8 cellular contexts compared by ENCODE assay signal in genomic region chr12:29148958-29149690, GRCh38. TPM values are rescaled to one million over a fixed set of nuclear protein-coding genes. Genes with fewer than 3 reads are reported as not detected.
A peak's percentile ranks its signal among the peaks of the same experiment; 100 is the strongest.
DNase-seq lines count a peak whose midpoint lies in the region; ATAC-seq, FAIRE-seq and TF ChIP-seq lines count a peak whose summit lies in the region.

Gene FAR2, plus strand, starts transcription at chr12:29149278. Its CDS starts 121,172 bp downstream, at chr12:29270450.

- peaks cover 0 to 2% (median 0%) of the 10 kb centered on the region in 4 experiments; a peak in 2 of 7 replicates for H3K27me3 ChIP-seq in H1 (replicated peaks in 1 of 4; ENCODE audit: control insufficient read depth in 3 of 4, extremely low read depth in 1 of 4, insufficient read depth in 3 of 4, low read length in 3 of 4)
- no peaks in the 10 kb centered on the region for H3K27me3 ChIP-seq in mesenchymal stem cell (ENCODE audit: control insufficient read depth in 1 of 2, insufficient read depth in 1 of 2, low read length in 2 of 2)

- FAIRE-seq in H1 (lab: Jason Lieb, UNC), result no peak

- peak within 1 kb of the TSS; percentile 91 for H3K27ac Mint-ChIP-seq in activated CD8-positive, alpha-beta T cell treated with anti-CD3 and anti-CD28 coated beads for 36 hours

- H4K91ac ChIP-seq in H1 (replicated peaks; ENCODE audit: insufficient read length, low read length) (peak within 1 kb of the TSS; percentile 85), mesenchymal stem cell (ENCODE audit: low read length) (peak within 1 kb of the TSS; percentile 98)

- no peaks in the 10 kb centered on the region for H4K20me1 ChIP-seq in H1 (replicated peaks in 1 of 2; ENCODE audit: control insufficient read depth in 1 of 2, insufficient read depth in 2 of 2, low read length in 2 of 2)

- no peak for TF ChIP-seq EP300 in H1 (IDR thresholded peaks at IDR 0.05; ENCODE audit: borderline replicate concordance in 1 of 2, low read depth in 2 of 2, low read length in 2 of 2)

- H2AFZ ChIP-seq in H1 (ENCODE audit: low read length) (peak within 1 kb of the TSS; percentile 36), mesenchymal stem cell (ENCODE audit: low read depth, low read length) (peak within 1 kb of the TSS; percentile 90)

- no peak within 1 kb of the TSS for H3K23ac ChIP-seq in H1 (ENCODE audit: insufficient read length)
- peak within 1 kb of the TSS in 1 of 2 experiments; percentile 83 for H3K23ac ChIP-seq in mesenchymal stem cell (ENCODE audit: low read length in 2 of 2)

- H3K36me3 Mint-ChIP-seq in activated CD8-positive, alpha-beta T cell treated with anti-CD3 and anti-CD28 coated beads for 36 hours (ENCODE audit: low read depth), result peaks cover 3% of the 10 kb centered on the region

- H3K4me1 Mint-ChIP-seq in activated CD8-positive, alpha-beta T cell treated with anti-CD3 and anti-CD28 coated beads for 36 hours (ENCODE audit: low read depth), result peaks cover 7% of the 10 kb centered on the region

- TF ChIP-seq RAD21 in H1 (IDR thresholded peaks at IDR 0.05 in 1 of 2, conservative IDR thresholded peaks at IDR 0.05 in 1 of 2; ENCODE audit: low read depth in 2 of 2, low read length in 2 of 2), result no peak

- H3K4ac ChIP-seq in H1 (replicated peaks; ENCODE audit: insufficient read length, low read depth, low read length) (peak within 1 kb of the TSS; percentile 97), mesenchymal stem cell (ENCODE audit: low read depth in 1 of 2, low read length in 2 of 2) (peak within 1 kb of the TSS; percentile 93 to 94)

- peak within 1 kb of the TSS; percentile 54 for H2BK5ac ChIP-seq in H1 (ENCODE audit: low read depth, low read length)
- H2BK5ac ChIP-seq in mesenchymal stem cell (ENCODE audit: low read depth, low read length, poor library complexity, severe bottlenecking), result peak within 1 kb of the TSS; percentile 46

- CTCF ChIA-PET in activated CD8-positive, alpha-beta T cell treated with anti-CD3 and anti-CD28 coated beads for 36 hours (lab: Charles Lee), result interaction anchor here (1.1 kb wide), 1 partner anchor 10 kb away, joined by 3 read pairs; no protein-coding TSS in a partner anchor
- CTCF ChIA-PET in H1 (lab: Charles Lee; ENCODE audit: partially characterized antibody), result no interaction called here

- H3K79me2 ChIP-seq in H1 (ENCODE audit: control insufficient read depth in 1 of 2, insufficient read depth in 2 of 2, low read length in 2 of 2), result peaks cover 0 to 18% of the 10 kb centered on the region in 2 experiments; a peak in 1 of 4 replicates

- H3K4me3 ChIP-seq in H1 (ENCODE audit: extremely low read depth in 1 of 4, insufficient read depth in 2 of 4, low read depth in 3 of 4, low read length in 4 of 4) (peak within 1 kb of the TSS; percentile 66 to 77 (median 72)), mesenchymal stem cell (ENCODE audit: insufficient read depth in 1 of 2, low read depth in 1 of 2, low read length in 2 of 2) (peak within 1 kb of the TSS; percentile 94 to 97)

- H3K9ac ChIP-seq in ES-I3 (ENCODE audit: low read depth, low read length) (peak within 1 kb of the TSS; percentile 92), H1 (replicated peaks in 1 of 4; ENCODE audit: extremely low read depth in 1 of 4, low read depth in 3 of 4, low read length in 3 of 4) (peak within 1 kb of the TSS; percentile 85 to 90 (median 88)), mesenchymal stem cell (ENCODE audit: low read length) (peak within 1 kb of the TSS; percentile 95)

- peaks cover 6% of the 10 kb centered on the region for H3K4me1 ChIP-seq in ES-I3 (ENCODE audit: insufficient read depth, low read length)
- H3K4me1 ChIP-seq in H1 (replicated peaks in 1 of 4; ENCODE audit: control insufficient read depth in 3 of 4, insufficient read depth in 4 of 4, low read length in 3 of 4), result peaks cover 10 to 23% (median 12%) of the 10 kb centered on the region in 4 experiments
- H3K4me1 ChIP-seq in mesenchymal stem cell (ENCODE audit: control insufficient read depth, insufficient read depth, low read depth, low read length), result peaks cover 12% of the 10 kb centered on the region

- no peaks in the 10 kb centered on the region for H3K79me1 ChIP-seq in H1 (ENCODE audit: low read depth, low read length)
- H3K79me1 ChIP-seq in mesenchymal stem cell (replicated peaks; ENCODE audit: low read length, poor library complexity, severe bottlenecking), result peaks cover 18% of the 10 kb centered on the region

- H2BK12ac ChIP-seq in H1 (ENCODE audit: low read depth, low read length), result peak within 1 kb of the TSS; percentile 98
- peak within 1 kb of the TSS; percentile 83 to 89 for H2BK12ac ChIP-seq in mesenchymal stem cell (ENCODE audit: low read length in 2 of 2)

- POLR2A ChIA-PET in activated CD8-positive, alpha-beta T cell treated with anti-CD3 and anti-CD28 coated beads for 36 hours (lab: Charles Lee), result interaction anchor here (0.5 to 1.4 kb wide), 2 partner anchors 14 to 72 kb away, joined by 3 read pairs; no protein-coding TSS in a partner anchor
- POLR2A ChIA-PET in H1 (lab: Charles Lee; ENCODE audit: partially characterized antibody), result interaction anchor here (0.7 to 1.3 kb wide), 3 partner anchors 15 to 1643 kb away, joined by 3 to 4 read pairs (median 3); no protein-coding TSS in a partner anchor

- TF ChIP-seq POLR2A in H1 (IDR thresholded peaks at IDR 0.05; ENCODE audit: control extremely low read depth in 1 of 2, low read depth in 2 of 2, low read length in 2 of 2), result peak; percentile 62 to 71

- H3K18ac ChIP-seq in H1 (ENCODE audit: extremely low read depth, low read length), result peak within 1 kb of the TSS; percentile 85
- peak within 1 kb of the TSS; percentile 96 to 100 for H3K18ac ChIP-seq in mesenchymal stem cell (ENCODE audit: low read depth in 1 of 2, low read length in 2 of 2)

- H3K9me3 Mint-ChIP-seq in activated CD8-positive, alpha-beta T cell treated with anti-CD3 and anti-CD28 coated beads for 36 hours, result no peaks in the 10 kb centered on the region

- H2BK120ac ChIP-seq in H1 (replicated peaks; ENCODE audit: low read depth, low read length) (peak within 1 kb of the TSS; percentile 66), mesenchymal stem cell (ENCODE audit: low read depth, low read length) (peak within 1 kb of the TSS; percentile 97)

- ATAC-seq in GM21786 (IDR thresholded peaks at IDR 0.05; ENCODE audit: unreplicated experiment) (peak; percentile 30), HG03439 (IDR thresholded peaks at IDR 0.05; ENCODE audit: unreplicated experiment) (no peak)
- ATAC-seq in activated CD8-positive, alpha-beta T cell treated with anti-CD3 and anti-CD28 coated beads for 36 hours, result peak; percentile 85

- intact Hi-C loops in activated CD8-positive, alpha-beta T cell treated with anti-CD3 and anti-CD28 coated beads for 36 hours (cut with micrococcal nuclease), result loop anchor here (5.0 kb wide), 1 partner anchor 47 kb away; no protein-coding TSS in a partner anchor

- H2AK5ac ChIP-seq in H1 (ENCODE audit: low read depth, low read length), result peak within 1 kb of the TSS; percentile 66
- no peak within 1 kb of the TSS for H2AK5ac ChIP-seq in mesenchymal stem cell (ENCODE audit: low read length, severe bottlenecking)

- H3K27ac ChIP-seq in H1 (ENCODE audit: low read depth, low read length) (peak within 1 kb of the TSS; percentile 88), mesenchymal stem cell (ENCODE audit: low read length, poor library complexity, severe bottlenecking) (no peak within 1 kb of the TSS)

- H3K14ac ChIP-seq in H1 (ENCODE audit: insufficient read length) (peak within 1 kb of the TSS; percentile 79), mesenchymal stem cell (ENCODE audit: low read length in 2 of 2) (peak within 1 kb of the TSS; percentile 3 to 98)

- WGBS in H1 (ENCODE audit: extremely low coverage in 1 of 2, insufficient coverage in 1 of 2, insufficient read length in 1 of 2, insufficient replicate concordance in 2 of 2, low coverage in 1 of 2, low lambda C conversion rate in 2 of 2, missing lambda C conversion rate in 1 of 2), 2 experiments, result 2% methylated on average over 44 of the region's 66 CpGs; no CpG with 5 or more reads in 1 of the 2 experiments
- WGBS in mesenchymal stem cell, result 1% methylated on average over 61 of the region's 66 CpGs

- peak within 1 kb of the TSS; percentile 40; the same call in 1 of the 2 replicates for H2BK15ac ChIP-seq in H1 (ENCODE audit: low read length)
- H2BK15ac ChIP-seq in mesenchymal stem cell (ENCODE audit: low read depth, poor library complexity, severe bottlenecking), result peak within 1 kb of the TSS; percentile 65

- TF ChIP-seq CTCF in activated CD8-positive, alpha-beta T cell treated with anti-CD3 and anti-CD28 coated beads for 36 hours (IDR thresholded peaks at IDR 0.05), result no peak
- TF ChIP-seq CTCF in H1 (IDR thresholded peaks at IDR 0.05; ENCODE audit: control extremely low read depth in 1 of 3, insufficient read depth in 1 of 3, low read depth in 1 of 3, low read length in 3 of 3), result no peak

- peak within 1 kb of the TSS; percentile 88 for H3K4me3 Mint-ChIP-seq in activated CD8-positive, alpha-beta T cell treated with anti-CD3 and anti-CD28 coated beads for 36 hours

- DNase-seq in NCI-H2107 (lab: John Stamatoyannopoulos, UW) (peak; percentile 75), H1 (ENCODE audit: low read depth in 1 of 2, low spot score in 2 of 2) (peak in 1 of 2 experiments; percentile 75), mesenchymal stem cell (peak; percentile 70)
- DNase-seq in activated CD8-positive, alpha-beta T cell treated with anti-CD3 and anti-CD28 coated beads for 36 hours, result peak; percentile 58
- DNase-seq in stimulated activated CD8-positive, alpha-beta memory T cell treated with anti-CD3 and anti-CD28 coated beads, Interleukin-12 subunit alpha, Interleukin-12 subunit beta, amount 100 ng/mL, for 4 hours (ENCODE audit: low read depth), result peak; percentile 26

- H3K56ac ChIP-seq in H1 (replicated peaks; ENCODE audit: insufficient read length, low read depth, low read length), result peak within 1 kb of the TSS; percentile 52

- H3K4me2 ChIP-seq in H1 (ENCODE audit: insufficient read depth in 1 of 2, low read depth in 2 of 2, low read length in 2 of 2) (peak within 1 kb of the TSS; percentile 81 to 96), mesenchymal stem cell (ENCODE audit: low read length, poor library complexity, severe bottlenecking) (peak within 1 kb of the TSS; percentile 59)

- peaks cover 3% of the 10 kb centered on the region; the same call in 1 of the 2 replicates for H3K9me3 ChIP-seq in ES-I3 (ENCODE audit: control insufficient read depth, insufficient read depth, low read length)
- H3K9me3 ChIP-seq in H1 (ENCODE audit: insufficient read depth in 2 of 2, low read depth in 1 of 2, low read length in 1 of 2), result no peaks in the 10 kb centered on the region
- no peaks in the 10 kb centered on the region for H3K9me3 ChIP-seq in mesenchymal stem cell (ENCODE audit: control insufficient read depth, low read length)

- H2BK20ac ChIP-seq in H1 (ENCODE audit: low read length), result no peak within 1 kb of the TSS; the same call in 1 of the 2 replicates

- H3K36me3 ChIP-seq in ES-I3 (ENCODE audit: insufficient read depth, low read length) (no peaks in the 10 kb centered on the region), H1 (ENCODE audit: control insufficient read depth in 2 of 4, insufficient read depth in 4 of 4, low read length in 3 of 4) (no peaks in the 10 kb centered on the region), mesenchymal stem cell (ENCODE audit: control insufficient read depth in 1 of 2, insufficient read depth in 2 of 2, low read depth in 1 of 2, low read length in 2 of 2) (no peaks in the 10 kb centered on the region)

- peaks cover 18% of the 10 kb centered on the region for H3K23me2 ChIP-seq in H1 (ENCODE audit: low read depth, low read length)

- H4K8ac ChIP-seq in H1 (ENCODE audit: extremely low read depth, insufficient read depth, low read length), result peak within 1 kb of the TSS; percentile 99
- H4K8ac ChIP-seq in mesenchymal stem cell (ENCODE audit: low read length), result peak within 1 kb of the TSS; percentile 99

- H3K27me3 Mint-ChIP-seq in activated CD8-positive, alpha-beta T cell treated with anti-CD3 and anti-CD28 coated beads for 36 hours, result peaks cover 17% of the 10 kb centered on the region

- peak within 1 kb of the TSS; percentile 69 for H4K5ac ChIP-seq in H1 (ENCODE audit: insufficient read length, low read depth, low read length)

RNA-seq across cellular contexts. Expression of gene FAR2, which starts in this region (rescaled TPM):
- total RNA-seq in activated CD8-positive, alpha-beta T cell treated with anti-CD3 and anti-CD28 coated beads for 36 hours, result 1 to 10 TPM; 6.0 to 7.0 TPM
- total RNA-seq in H1 (2021; fragmentation: NEBNext Ultra II Directional; extraction: Animal tissue kit (Norgen Biotek cat#: 25700)), result 24.1 and 25.3 TPM in 2 replicates
- 12.8 and 24.0 TPM in 2 replicates for polyA plus RNA-seq in H1 (2011; rRNA removed)
- 16.6 TPM for polyA plus RNA-seq in H1 (2011; cell fraction: cytosol; rRNA removed)
- 17.2 TPM for polyA plus RNA-seq in H1 (2011; cell fraction: nucleus; rRNA removed)
- polyA plus RNA-seq in H1 (2012, experiment 1 of 2), result 20.2 to 24.5 TPM (median 20.7 TPM) in 4 replicates
- polyA plus RNA-seq in H1 (2012, experiment 2 of 2), result 1.8 TPM
- 27.6 TPM for polyA plus RNA-seq in H1 (2013, experiment 1 of 2)
- 29.5 TPM for polyA plus RNA-seq in H1 (2013, experiment 2 of 2)
- 40.2 and 70.2 TPM in 2 replicates for polyA minus RNA-seq in H1 (2011; rRNA and poly(A)+ RNA removed)
- 16.8 TPM for polyA minus RNA-seq in H1 (2011; cell fraction: cytosol; rRNA and poly(A)+ RNA removed)
- 77.8 TPM for polyA minus RNA-seq in H1 (2011; cell fraction: nucleus; rRNA and poly(A)+ RNA removed)
- polyA plus RNA-seq in mesenchymal stem cell (2013, experiment 1 of 2), result 42.4 TPM
- 39.5 TPM for polyA plus RNA-seq in mesenchymal stem cell (2013, experiment 2 of 2)
